ENCODE assay signal across 8 cellular contexts in the genomic region with DNA sequence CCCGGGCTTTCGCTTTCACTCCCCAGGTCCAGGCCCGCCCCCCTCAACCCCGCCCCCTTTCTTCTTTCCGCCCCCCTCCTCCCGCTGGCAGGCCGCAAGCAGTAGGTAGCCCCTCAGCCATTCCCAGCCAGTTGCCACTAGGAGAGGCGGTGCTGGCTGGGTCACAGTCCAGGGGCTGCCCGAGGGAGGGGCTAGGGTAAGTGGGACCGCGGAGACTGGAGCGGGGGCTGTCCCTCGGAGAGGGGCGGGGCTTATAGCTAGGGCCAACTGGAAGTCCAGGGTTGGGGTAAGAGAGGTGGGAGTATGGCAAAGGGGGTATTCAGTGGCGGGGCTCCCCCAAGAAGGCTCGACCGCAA. TPM values are rescaled to one million over a fixed set of nuclear protein-coding genes. Genes with fewer than 3 reads are reported as not detected.
DNase-seq lines count a peak whose midpoint lies in the region; ATAC-seq and TF ChIP-seq lines count a peak whose summit lies in the region.

No MANE protein-coding gene starts in this region.

- peaks cover 35 to 86% (median 56%) of the 10 kb centered on the region in 4 donors for H3K4me1 Mint-ChIP-seq in CD4-positive, alpha-beta memory T cell
- H3K4me1 Mint-ChIP-seq in activated CD8-positive, alpha-beta T cell treated with anti-CD3 and anti-CD28 coated beads, Interleukin-2, amount 10 ng/mL, durations not matched to agents 7 days and 5 days (ENCODE audit: low read depth) = peaks cover 66% of the 10 kb centered on the region

- TF ChIP-seq CTCF in HL-60 (IDR thresholded peaks at IDR 0.05; ENCODE audit: insufficient read depth, low read length) = no peak
- no peak for TF ChIP-seq CTCF in lung (IDR thresholded peaks at IDR 0.05; ENCODE audit: control extremely low read depth, extremely low read depth)

- H3K9me3 ChIP-seq in CD4-positive, alpha-beta memory T cell (ENCODE audit: control insufficient read depth in 1 of 2, low read length in 2 of 2) = no peaks in the 10 kb centered on the region
- H3K9me3 ChIP-seq in lung (ENCODE audit: control insufficient read depth in 2 of 2, insufficient read depth in 1 of 2, low read length in 1 of 2) = no peaks in the 10 kb centered on the region

- peak overlapping the region; percentile 85 to 99 for H3K4me3 ChIP-seq in CD4-positive, alpha-beta memory T cell (ENCODE audit: low read length in 2 of 2)
- H3K4me3 ChIP-seq in HL-60 (replicated peaks; ENCODE audit: insufficient read depth, low read length) = peak overlapping the region; percentile 96
- H3K4me3 ChIP-seq in lung = peak overlapping the region; percentile 52

- POLR2A ChIA-PET in CD4-positive, alpha-beta memory T cell (lab: Charles Lee; ENCODE audit: partially characterized antibody) = interaction anchor here (0.6 to 9.5 kb wide), 32 partner anchors 9 to 1276 kb away, joined by 3 to 162 read pairs (median 5); a partner anchor contains a TSS
- POLR2A ChIA-PET in activated CD8-positive, alpha-beta T cell treated with anti-CD3 and anti-CD28 coated beads, Interleukin-2, amount 10 ng/mL, durations not matched to agents 7 days and 5 days (lab: Charles Lee) = interaction anchor here (0.6 to 10.1 kb wide), 15 partner anchors 10 to 536 kb away, joined by 3 to 229 read pairs (median 10); a partner anchor contains a TSS

- no peaks in the 10 kb centered on the region for H3K27me3 Mint-ChIP-seq in CD4-positive, alpha-beta memory T cell
- no peaks in the 10 kb centered on the region for H3K27me3 Mint-ChIP-seq in activated CD8-positive, alpha-beta T cell treated with anti-CD3 and anti-CD28 coated beads, Interleukin-2, amount 10 ng/mL, durations not matched to agents 7 days and 5 days (ENCODE audit: low read depth)

- ATAC-seq in GM19467 (IDR thresholded peaks at IDR 0.05; ENCODE audit: unreplicated experiment) (peak; percentile 59), lung (ENCODE audit: insufficient read depth, low FRiP score) (peak; percentile 84)
- peak; percentile 72 for ATAC-seq in activated CD8-positive, alpha-beta T cell treated with anti-CD3 and anti-CD28 coated beads, Interleukin-2, amount 10 ng/mL, durations not matched to agents 7 days and 5 days

- intact Hi-C loops in CD4-positive, alpha-beta memory T cell (cut with micrococcal nuclease) = loop anchor here (2.0 to 10.0 kb wide), 4 partner anchors 52 to 678 kb away; a partner anchor contains a TSS

- H3K27ac ChIP-seq in CD4-positive, alpha-beta memory T cell (ENCODE audit: low read depth, low read length) = peak overlapping the region; percentile 92
- H3K27ac ChIP-seq in HL-60 (replicated peaks) (peak overlapping the region; percentile 72), lung (ENCODE audit: low read depth in 1 of 2, low read length in 1 of 2) (peak overlapping the region; percentile 79 to 93)

- peaks cover 54% of the 10 kb centered on the region for H3K36me3 ChIP-seq in CD4-positive, alpha-beta memory T cell (ENCODE audit: insufficient read depth, low read length)
- H3K36me3 ChIP-seq in lung (ENCODE audit: control insufficient read depth in 2 of 2, insufficient read depth in 2 of 2, low read length in 2 of 2) = peaks cover 11 to 26% of the 10 kb centered on the region in 2 donors

- DNase-seq in CD4-positive, alpha-beta memory T cell = peak; percentile 81 to 92 (median 84)
- DNase-seq in HL-60 (ENCODE audit: low read depth in 1 of 2, low spot score in 1 of 2) (peak; percentile 90 to 93), NCI-H82 treated with DMSO at 0.1 percent for 48 hours (lab: John Stamatoyannopoulos, UW; ENCODE audit: unreplicated experiment) (peak; percentile 88), lung (ENCODE audit: low spot score) (peak; percentile 95)
- DNase-seq in activated CD8-positive, alpha-beta T cell treated with anti-CD3 and anti-CD28 coated beads, Interleukin-2, amount 10 ng/mL, durations not matched to agents 7 days and 5 days = peak; percentile 96
- DNase-seq in effector CD4-positive, alpha-beta T cell = peak; percentile 78
- DNase-seq in stimulated activated CD4-positive, alpha-beta T cell treated with anti-CD3 and anti-CD28 coated beads, TNF-alpha, amount 100 ng/mL, for 24 hours (ENCODE audit: low read depth in 3 of 3) = peak; percentile 77 to 94 (median 78)

- H3K27me3 ChIP-seq in CD4-positive, alpha-beta memory T cell (ENCODE audit: insufficient read depth, low read length) = no peaks in the 10 kb centered on the region
- H3K27me3 ChIP-seq in HL-60 (ENCODE audit: insufficient read depth, poor library complexity, severe bottlenecking) (no peaks in the 10 kb centered on the region), lung (ENCODE audit: control insufficient read depth, insufficient read depth) (no peaks in the 10 kb centered on the region)

- H3K9me3 Mint-ChIP-seq in CD4-positive, alpha-beta memory T cell = no peaks in the 10 kb centered on the region
- no peaks in the 10 kb centered on the region for H3K9me3 Mint-ChIP-seq in activated CD8-positive, alpha-beta T cell treated with anti-CD3 and anti-CD28 coated beads, Interleukin-2, amount 10 ng/mL, durations not matched to agents 7 days and 5 days (ENCODE audit: insufficient read depth)

- H3K4me1 ChIP-seq in CD4-positive, alpha-beta memory T cell (ENCODE audit: insufficient read depth, low read length) = peaks cover 67% of the 10 kb centered on the region
- peaks cover 8 to 12% of the 10 kb centered on the region in 2 donors for H3K4me1 ChIP-seq in lung (ENCODE audit: control insufficient read depth in 2 of 2, insufficient read depth in 2 of 2, low read length in 2 of 2)

- 0 to 1% methylated on average over 17 of the region's 17 CpGs for WGBS in lung, 2 donors

- H3K27ac Mint-ChIP-seq in CD4-positive, alpha-beta memory T cell = peak overlapping the region; percentile 95 to 99 (median 98)
- H3K27ac Mint-ChIP-seq in activated CD8-positive, alpha-beta T cell treated with anti-CD3 and anti-CD28 coated beads, Interleukin-2, amount 10 ng/mL, durations not matched to agents 7 days and 5 days = peak overlapping the region; percentile 95

- peak overlapping the region; percentile 97 to 100 (median 98) for H3K4me3 Mint-ChIP-seq in CD4-positive, alpha-beta memory T cell
- H3K4me3 Mint-ChIP-seq in activated CD8-positive, alpha-beta T cell treated with anti-CD3 and anti-CD28 coated beads, Interleukin-2, amount 10 ng/mL, durations not matched to agents 7 days and 5 days = peak overlapping the region; percentile 88

- CTCF ChIA-PET in CD4-positive, alpha-beta memory T cell (lab: Charles Lee; ENCODE audit: partially characterized antibody) = interaction anchor here (1.3 to 8.5 kb wide), 12 partner anchors 9 to 284 kb away, joined by 3 to 110 read pairs (median 6); a partner anchor contains a TSS
- CTCF ChIA-PET in activated CD8-positive, alpha-beta T cell treated with anti-CD3 and anti-CD28 coated beads, Interleukin-2, amount 10 ng/mL, durations not matched to agents 7 days and 5 days (lab: Charles Lee) = interaction anchor here (0.7 to 6.1 kb wide), 9 partner anchors 9 to 161 kb away, joined by 3 to 77 read pairs (median 10); a partner anchor contains a TSS

- H3K36me3 Mint-ChIP-seq in CD4-positive, alpha-beta memory T cell = peaks cover 27 to 65% of the 10 kb centered on the region in 2 donors
- H3K36me3 Mint-ChIP-seq in activated CD8-positive, alpha-beta T cell treated with anti-CD3 and anti-CD28 coated beads, Interleukin-2, amount 10 ng/mL, durations not matched to agents 7 days and 5 days (ENCODE audit: low read depth) = peaks cover 80% of the 10 kb centered on the region

RNA-seq across cellular contexts. Expression of a gene that starts 0.2 kb away (rescaled TPM):
- 100 to 1,000 TPM; 143 to 150 TPM for total RNA-seq in CD4-positive, alpha-beta memory T cell
- polyA plus RNA-seq in CD4-positive, alpha-beta memory T cell = 100 to 1,000 TPM; 511 to 815 TPM
- total RNA-seq in activated CD8-positive, alpha-beta T cell treated with anti-CD3 and anti-CD28 coated beads, Interleukin-2, amount 10 ng/mL, durations not matched to agents 7 days and 5 days = 100 to 1,000 TPM; 635 to 636 TPM
- total RNA-seq in lung = 100 to 1,000 TPM in 1 of 2 donors, 10 to 100 TPM in 1; 89.1 to 178 TPM
- 100 to 1,000 TPM; 283 to 328 TPM for polyA plus RNA-seq in lung

RNA-seq across cellular contexts. Expression of a gene that starts 0.7 kb away (rescaled TPM):
- total RNA-seq in CD4-positive, alpha-beta memory T cell = 100 to 1,000 TPM; 108 to 113 TPM
- 10 to 100 TPM; 44.3 to 75.7 TPM for polyA plus RNA-seq in CD4-positive, alpha-beta memory T cell
- 100 to 1,000 TPM; 123 to 142 TPM for total RNA-seq in activated CD8-positive, alpha-beta T cell treated with anti-CD3 and anti-CD28 coated beads, Interleukin-2, amount 10 ng/mL, durations not matched to agents 7 days and 5 days
- 10 to 100 TPM; 31.7 to 82.4 TPM for total RNA-seq in lung
- polyA plus RNA-seq in lung = 10 to 100 TPM; 44.1 to 78.6 TPM

RNA-seq across cellular contexts. Expression of a gene that starts 5.2 kb away (rescaled TPM):
- total RNA-seq in CD4-positive, alpha-beta memory T cell = 10 to 100 TPM; 33.0 to 33.9 TPM
- 10 to 100 TPM; 11.4 to 13.6 TPM for polyA plus RNA-seq in CD4-positive, alpha-beta memory T cell
- total RNA-seq in activated CD8-positive, alpha-beta T cell treated with anti-CD3 and anti-CD28 coated beads, Interleukin-2, amount 10 ng/mL, durations not matched to agents 7 days and 5 days = 10 to 100 TPM; 49.9 to 53.2 TPM
- total RNA-seq in lung = 10 to 100 TPM in 1 of 2 donors, 1 to 10 TPM in 1; 4.6 to 24.3 TPM
- polyA plus RNA-seq in lung = 10 to 100 TPM; 15.7 to 29.4 TPM

RNA-seq across cellular contexts. Expression of a gene that starts 10.6 kb away (rescaled TPM):
- total RNA-seq in CD4-positive, alpha-beta memory T cell = 100 to 1,000 TPM; 257 to 273 TPM
- polyA plus RNA-seq in CD4-positive, alpha-beta memory T cell = 1,000 to 10,000 TPM in 1 of 2 donors, 100 to 1,000 TPM in 1; 976 to 1,008 TPM
- total RNA-seq in activated CD8-positive, alpha-beta T cell treated with anti-CD3 and anti-CD28 coated beads, Interleukin-2, amount 10 ng/mL, durations not matched to agents 7 days and 5 days = 100 to 1,000 TPM; 516 to 530 TPM
- 100 to 1,000 TPM; 125 to 192 TPM for total RNA-seq in lung
- polyA plus RNA-seq in lung = 100 to 1,000 TPM; 286 to 311 TPM

RNA-seq across cellular contexts. Expression of a gene that starts 14.5 kb away (rescaled TPM):
- total RNA-seq in CD4-positive, alpha-beta memory T cell = 100 to 1,000 TPM; 154 to 157 TPM
- polyA plus RNA-seq in CD4-positive, alpha-beta memory T cell = 100 to 1,000 TPM in 1 of 2 donors, 10 to 100 TPM in 1; 59.3 to 121 TPM
- 100 to 1,000 TPM; 221 to 242 TPM for total RNA-seq in activated CD8-positive, alpha-beta T cell treated with anti-CD3 and anti-CD28 coated beads, Interleukin-2, amount 10 ng/mL, durations not matched to agents 7 days and 5 days
- total RNA-seq in lung = 100 to 1,000 TPM in 1 of 2 donors, 10 to 100 TPM in 1; 75.3 to 111 TPM
- 100 to 1,000 TPM in 1 of 2 donors, 10 to 100 TPM in 1; 79.9 to 124 TPM for polyA plus RNA-seq in lung

Comparison
In these comparisons a context has a peak if more than half of its experiments do, and no peak if none do; other contexts are left out.
1. Peak in every context shown above with its lines: DNase-seq, ATAC-seq, H3K4me3 ChIP-seq and H3K27ac ChIP-seq.